Comparison of ENCODE assay signal across 18 cellular contexts in genomic region chr18:13910986-13911385, GRCh38.
"Had no signal": no experiment of that assay in that cellular context is flagged by ENCODE, and none has a peak within 500 bp of the region (broad histone marks: within the 10 kb centered on the region; RNA-seq: fewer than 3 reads in every experiment).

No MANE protein-coding gene starts in this region.

- ATAC-seq: psoas muscle; right cardiac atrium; right lobe of liver; stimulated activated effector memory CD8-positive, alpha-beta T cell treated with anti-CD3 and anti-CD28 coated beads, Interleukin-12 subunit alpha, Interleukin-12 subunit beta, amount 100 ng/mL, for 72 hours; stimulated activated naive B cell treated with anti-CD40 and anti-IgM and Interleukin-4, amounts not matched to agents 10 μg/mL and 1 μg/mL and 100 μg/mL, for 72 hours had no signal

- DNase-seq: occipital lobe; ovary; psoas muscle; right cardiac atrium; right lobe of liver; sigmoid colon; small intestine; stimulated activated CD4-positive, alpha-beta T cell treated with anti-CD3 and anti-CD28 coated beads, Interleukin-15, amount 100 ng/mL, for 24 hours; stimulated activated CD4-positive, alpha-beta T cell treated with anti-CD3 and anti-CD28 coated beads, Interleukin-2, amount 100 ng/mL, for 24 hours; stimulated activated CD4-positive, alpha-beta T cell treated with anti-CD3 and anti-CD28 coated beads, Interleukin-2, amount 100 ng/mL, for 48 hours; stimulated activated CD4-positive, alpha-beta T cell treated with anti-CD3 and anti-CD28 coated beads, Interleukin-4, amount 100 ng/mL, for 24 hours; stimulated activated naive B cell treated with anti-CD40 and anti-IgM and Interleukin-4, amounts not matched to agents 10 μg/mL and 1 μg/mL and 100 μg/mL, for 72 hours; stimulated activated naive CD4-positive, alpha-beta T cell treated with Interleukin-2 at 50 U/mL for 16 hours; stomach; thyroid gland; trophoblast cell; upper lobe of left lung had no signal
